In genomic region chr19:13574933-13575332, GRCh38 we compare ENCODE assay signal across 11 cellular contexts.
DNase-seq lines count a peak whose midpoint lies in the region; ATAC-seq and TF ChIP-seq lines count a peak whose summit lies in the region.
"Had no signal": no experiment of that assay in that cellular context is flagged by ENCODE, and none has a peak within 500 bp of the region (broad histone marks: within the 10 kb centered on the region; RNA-seq: fewer than 3 reads in every experiment).

No MANE protein-coding gene starts in this region.

- no peak overlapping the region for H3K18ac ChIP-seq in mesendoderm (ENCODE audit: low read length)

- H3K4me3 Mint-ChIP-seq in HFFc6 (no peak overlapping the region), Calu3 (ENCODE audit: low read depth, unreplicated experiment) (no peak overlapping the region)

- no peak overlapping the region for H3K9ac ChIP-seq in mesendoderm (ENCODE audit: low read length)

- H3K36me3 ChIP-seq in WERI-Rb-1 = no peaks in the 10 kb centered on the region
- no peaks in the 10 kb centered on the region for H3K36me3 ChIP-seq in mesendoderm (ENCODE audit: control insufficient read depth, insufficient read depth, low read length)
- no peaks in the 10 kb centered on the region for H3K36me3 ChIP-seq in uterus
- H3K36me3 ChIP-seq: prostate gland had no signal

- H3K9me3 Mint-ChIP-seq in HFFc6 = peaks cover 13% of the 10 kb centered on the region
- peaks cover 7% of the 10 kb centered on the region for H3K9me3 Mint-ChIP-seq in Calu3 (ENCODE audit: low read depth, unreplicated experiment)

- ATAC-seq in GM21526 (IDR thresholded peaks at IDR 0.05; ENCODE audit: low FRiP score, unreplicated experiment) = no peak
- ATAC-seq: esophagus mucosa had no signal

- no peaks in the 10 kb centered on the region for H3K79me2 ChIP-seq in mesendoderm (ENCODE audit: control insufficient read depth, insufficient read depth, low read length)

- H4K8ac ChIP-seq in mesendoderm (ENCODE audit: low read depth, low read length) = no peak overlapping the region

- H3K27me3 Mint-ChIP-seq in HFFc6 (ENCODE audit: insufficient read depth) (peaks cover 8% of the 10 kb centered on the region), Calu3 (ENCODE audit: unreplicated experiment) (peaks cover 58% of the 10 kb centered on the region)

- no peak overlapping the region for H2AK5ac ChIP-seq in mesendoderm (ENCODE audit: low read length)

- H3K27ac ChIP-seq in WERI-Rb-1 (no peak overlapping the region), mesendoderm (ENCODE audit: low read depth, low read length) (no peak overlapping the region), uterus (no peak overlapping the region)
- H3K27ac ChIP-seq: prostate gland had no signal

- no peak overlapping the region for H2BK15ac ChIP-seq in mesendoderm (replicated peaks; ENCODE audit: low read depth)

- H3K4me3 ChIP-seq in WERI-Rb-1 (ENCODE audit: low read depth, low read length) (no peak overlapping the region), mesendoderm (ENCODE audit: low read length) (no peak overlapping the region), uterus (no peak overlapping the region)
- H3K4me3 ChIP-seq: prostate gland had no signal

- H3K27me3 ChIP-seq in WERI-Rb-1 (ENCODE audit: insufficient read depth, low read depth, severe bottlenecking) (peaks cover 59% of the 10 kb centered on the region), mesendoderm (ENCODE audit: insufficient read depth, low read length, poor library complexity) (no peaks in the 10 kb centered on the region), uterus (no peaks in the 10 kb centered on the region)

- H2BK5ac ChIP-seq in mesendoderm (ENCODE audit: low read length) = no peak overlapping the region

- BruUV-seq in Calu3 (replicated peaks; lab: Mats Ljungman, UMichigan) = no TSS peak

- H3K4me1 ChIP-seq in mesendoderm (ENCODE audit: control insufficient read depth, low read depth, low read length) = no peaks in the 10 kb centered on the region
- no peaks in the 10 kb centered on the region for H3K4me1 ChIP-seq in uterus
- H3K4me1 ChIP-seq: prostate gland had no signal

- no CpG with 5 or more reads among the region's 11 CpGs for WGBS in mesendoderm (ENCODE audit: extremely low coverage, insufficient coverage, low lambda C conversion rate)

- H3K4me1 Mint-ChIP-seq in HFFc6 (ENCODE audit: low read depth) (peaks cover 15% of the 10 kb centered on the region; the same call in 1 of the 2 replicates), Calu3 (ENCODE audit: low read depth, unreplicated experiment) (no peaks in the 10 kb centered on the region)

- no peak overlapping the region for H2BK120ac ChIP-seq in mesendoderm (ENCODE audit: low read depth, low read length)

- H3K23ac ChIP-seq in mesendoderm (ENCODE audit: low read length) = no peak overlapping the region

- H3K56ac ChIP-seq in mesendoderm (ENCODE audit: low read length) = no peak overlapping the region

- H3K4me2 ChIP-seq in mesendoderm (ENCODE audit: low read length) = no peak overlapping the region

- no peak overlapping the region for H3K4ac ChIP-seq in mesendoderm (ENCODE audit: low read depth, low read length)

- H4K5ac ChIP-seq in mesendoderm (ENCODE audit: low read length) = no peak overlapping the region

- H3K9me3 ChIP-seq in WERI-Rb-1 (ENCODE audit: severe bottlenecking) (peaks cover 7% of the 10 kb centered on the region), uterus (no peaks in the 10 kb centered on the region)
- H3K9me3 ChIP-seq: prostate gland had no signal

- TF ChIP-seq CTCF in HFFc6 (IDR thresholded peaks at IDR 0.05) (peak; percentile 77), WERI-Rb-1 (IDR thresholded peaks at IDR 0.05; ENCODE audit: low read depth, low read length) (peak; percentile 70), uterus (IDR thresholded peaks at IDR 0.05) (no peak), Calu3 (IDR thresholded peaks at IDR 0.05; ENCODE audit: unreplicated experiment) (no peak)

- no peak for TF ChIP-seq POLR2A in uterus (IDR thresholded peaks at IDR 0.05)

- H3K79me1 ChIP-seq in mesendoderm (ENCODE audit: low read length) = no peaks in the 10 kb centered on the region

- no peak overlapping the region for H3K27ac Mint-ChIP-seq in HFFc6
- no peak overlapping the region for H3K27ac Mint-ChIP-seq in Calu3 (ENCODE audit: unreplicated experiment)

- CTCF ChIA-PET in Calu3 (lab: Charles Lee) = interaction anchor here (0.9 to 1.0 kb wide), 2 partner anchors 11 to 297 kb away, joined by 4 read pairs; no protein-coding TSS in a partner anchor

- DNase-seq in COLO829 (ENCODE audit: low spot score) (peak; percentile 39), HFFc6 (peak; percentile 7), WERI-Rb-1 (peak; percentile 12), mesendoderm (peak; percentile 36), uterus (no peak), kidney glomerular epithelial cell (lab: John Stamatoyannopoulos, UW) (no peak), Calu3 (no peak)
- DNase-seq: NCI-H2171 had no signal

- intact Hi-C loops in uterus (cut with DNase I; ENCODE audit: low total_unique reads) (no loop called here), Calu3 (cut with micrococcal nuclease; ENCODE audit: unreplicated experiment) (no loop called here)

- no peaks in the 10 kb centered on the region for H3K36me3 Mint-ChIP-seq in HFFc6 (ENCODE audit: low read depth)
- H3K36me3 Mint-ChIP-seq in Calu3 (ENCODE audit: insufficient read depth, unreplicated experiment) = no peaks in the 10 kb centered on the region

Comparison
In these comparisons a context has a peak if more than half of its experiments do, and no peak if none do; other contexts are left out.
1. DNase-seq: peak in COLO829 (single experiment), HFFc6 (single experiment), WERI-Rb-1 (single experiment) and mesendoderm (single experiment); none in uterus (0 of 2), kidney glomerular epithelial cell (single experiment) and Calu3 (single experiment).
2. CTCF ChIP-seq: peak in HFFc6 (single experiment) and WERI-Rb-1 (single experiment); none in uterus (0 of 4) and Calu3 (single experiment).